1 cellular context compared by ENCODE assay signal in genomic region chr1:119009300-119009660, GRCh38.
TF ChIP-seq lines count a peak whose summit lies in the region.

No MANE protein-coding gene starts in this region.

TF ChIP-seq in GM23338, 12 proteins besides CTCF, POLR2A, EP300 and RAD21 (continued from another document):
- TF ChIP-seq ZNF462 (CRISPR knock-in tag; IDR thresholded peaks at IDR 0.05), result no peak
- TF ChIP-seq REST (IDR thresholded peaks at IDR 0.05; ENCODE audit: unreplicated experiment), result no peak
- TF ChIP-seq EZH2 (IDR thresholded peaks at IDR 0.05; ENCODE audit: low read depth, unreplicated experiment), result no peak
- no peak for TF ChIP-seq ZNF114 (CRISPR knock-in tag; IDR thresholded peaks at IDR 0.05)
- TF ChIP-seq ZNF331 (CRISPR knock-in tag; IDR thresholded peaks at IDR 0.05; ENCODE audit: low read depth), result no peak
- TF ChIP-seq ETS1 (IDR thresholded peaks at IDR 0.05), result no peak
- no peak for TF ChIP-seq STAT1 (IDR thresholded peaks at IDR 0.05; ENCODE audit: unreplicated experiment)
- no peak for TF ChIP-seq NANOG (IDR thresholded peaks at IDR 0.05; ENCODE audit: borderline replicate concordance)
- no peak for TF ChIP-seq JUNB (IDR thresholded peaks at IDR 0.05; ENCODE audit: unreplicated experiment)
